Comparison of ENCODE assay signal across 21 cellular contexts in the genomic region with DNA sequence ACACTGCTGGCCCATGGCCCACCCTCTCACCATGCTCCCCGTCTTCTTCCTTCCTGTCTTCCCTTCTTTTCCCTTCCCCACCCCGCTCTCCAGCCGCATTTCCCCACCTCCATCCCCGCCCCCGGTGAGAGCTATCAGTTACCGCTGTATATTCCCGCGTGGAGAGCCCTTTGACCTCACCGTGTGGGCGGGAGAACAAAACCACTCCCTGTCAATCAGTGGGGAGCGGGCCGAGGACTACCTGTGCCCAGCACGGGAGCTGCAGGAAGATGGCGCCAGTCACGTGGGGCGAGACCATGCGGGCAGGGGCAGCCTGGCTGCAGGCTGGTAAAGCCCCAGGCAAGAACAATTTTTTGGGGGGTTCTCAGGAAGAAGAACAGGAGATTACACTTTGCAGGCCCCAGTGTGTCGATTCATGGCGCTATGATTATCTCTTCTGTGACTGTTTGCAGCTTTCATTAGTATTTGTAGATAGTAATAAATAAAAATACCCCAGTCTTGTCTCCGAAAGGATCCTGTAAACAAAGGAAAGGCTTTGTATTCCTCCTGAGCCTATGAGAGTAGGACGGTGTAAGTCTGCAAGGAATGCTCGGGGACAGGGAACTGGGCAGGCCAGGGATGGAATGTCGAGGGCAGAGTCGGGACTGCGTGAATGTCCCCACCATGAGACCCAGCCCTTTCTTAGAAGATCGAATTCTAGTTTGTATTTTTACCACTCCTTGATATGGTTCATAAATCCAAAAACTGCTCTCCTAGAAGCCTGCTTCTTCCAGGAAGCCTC. TPM values are rescaled to one million over a fixed set of nuclear protein-coding genes. Genes with fewer than 3 reads are reported as not detected.
DNase-seq lines count a peak whose midpoint lies in the region; ATAC-seq and TF ChIP-seq lines count a peak whose summit lies in the region.
"Had no signal": no experiment of that assay in that cellular context is flagged by ENCODE, and none has a peak within 500 bp of the region (broad histone marks: within the 10 kb centered on the region; RNA-seq: fewer than 3 reads in every experiment).

No MANE protein-coding gene starts in this region.

- no peak overlapping the region for H4K91ac ChIP-seq in neuronal stem cell (ENCODE audit: low read depth, low read length, poor library complexity)

- no peak overlapping the region for H2BK15ac ChIP-seq in neuronal stem cell (ENCODE audit: low read length)

- no peaks in the 10 kb centered on the region for H3K36me3 Mint-ChIP-seq in endodermal cell (ENCODE audit: low read depth)
- no peaks in the 10 kb centered on the region for H3K36me3 Mint-ChIP-seq in activated CD4-positive, alpha-beta memory T cell treated with anti-CD3 and anti-CD28 coated beads for 36 hours

- POLR2A ChIA-PET in HCT116 (lab: Charles Lee), result no interaction called here
- POLR2A ChIA-PET in activated CD4-positive, alpha-beta memory T cell treated with anti-CD3 and anti-CD28 coated beads for 36 hours (lab: Charles Lee), result no interaction called here

- ATAC-seq in HCT116 (peak; percentile 46; the same call in 1 of the 2 replicates), GM19467 (IDR thresholded peaks at IDR 0.05; ENCODE audit: unreplicated experiment) (no peak)

- no peak overlapping the region for H2BK120ac ChIP-seq in neuronal stem cell (ENCODE audit: low read depth, low read length)

- no peaks in the 10 kb centered on the region for H3K27me3 ChIP-seq in HCT116 (ENCODE audit: insufficient read depth, low read length)
- H3K27me3 ChIP-seq in endodermal cell (ENCODE audit: control insufficient read depth, insufficient read depth, low read length, poor library complexity, severe bottlenecking), result no peaks in the 10 kb centered on the region
- H3K27me3 ChIP-seq in neuronal stem cell (ENCODE audit: control insufficient read depth in 3 of 3, insufficient read depth in 3 of 3, low read depth in 1 of 3, low read length in 3 of 3), result no peaks in the 10 kb centered on the region

- RAD21 ChIA-PET in HCT116 (lab: Charles Lee; ENCODE audit: low non-redundant PET in 1 of 2, low total read pairs in 2 of 2, uncharacterized antibody in 2 of 2, unreplicated experiment in 2 of 2), result no interaction called here

- no peaks in the 10 kb centered on the region for H3K4me1 Mint-ChIP-seq in endodermal cell
- H3K4me1 Mint-ChIP-seq in activated CD4-positive, alpha-beta memory T cell treated with anti-CD3 and anti-CD28 coated beads for 36 hours (ENCODE audit: low read depth), result no peaks in the 10 kb centered on the region

- H3K9me3 Mint-ChIP-seq in endodermal cell, result no peaks in the 10 kb centered on the region
- no peaks in the 10 kb centered on the region for H3K9me3 Mint-ChIP-seq in activated CD4-positive, alpha-beta memory T cell treated with anti-CD3 and anti-CD28 coated beads for 36 hours
- H3K9me3 Mint-ChIP-seq: CD4-positive, alpha-beta T cell had no signal

- no peaks in the 10 kb centered on the region for H4K20me1 ChIP-seq in HCT116 (ENCODE audit: insufficient read depth)

- no peak for TF ChIP-seq POLR2A in HCT116 (IDR thresholded peaks at IDR 0.05; ENCODE audit: borderline replicate concordance, extremely low read depth, insufficient read depth, insufficient read length)

- H3K79me2 ChIP-seq in HCT116 (ENCODE audit: insufficient read depth, low read length), result no peaks in the 10 kb centered on the region

- H2BK5ac ChIP-seq in neuronal stem cell (ENCODE audit: low read length), result no peak overlapping the region

- BruUV-seq in HCT116 (replicated peaks; lab: Mats Ljungman, UMichigan), result no TSS peak

- no peak overlapping the region for H3K4me3 Mint-ChIP-seq in endodermal cell
- no peak overlapping the region for H3K4me3 Mint-ChIP-seq in activated CD4-positive, alpha-beta memory T cell treated with anti-CD3 and anti-CD28 coated beads for 36 hours
- H3K4me3 Mint-ChIP-seq: CD4-positive, alpha-beta T cell had no signal

- no peak overlapping the region for H2AK5ac ChIP-seq in neuronal stem cell (ENCODE audit: low read depth, low read length)

- no peak overlapping the region for H3K4ac ChIP-seq in neuronal stem cell (ENCODE audit: low read length)

- H3K4me1 ChIP-seq in HCT116 (ENCODE audit: control insufficient read depth in 1 of 2, insufficient read depth in 2 of 2, low read length in 2 of 2) (no peaks in the 10 kb centered on the region), endodermal cell (ENCODE audit: control insufficient read depth, insufficient read depth, low read length) (no peaks in the 10 kb centered on the region), neuronal stem cell (ENCODE audit: control insufficient read depth in 2 of 2, insufficient read depth in 1 of 2, low read depth in 1 of 2, low read length in 2 of 2) (no peaks in the 10 kb centered on the region)
- H3K4me1 ChIP-seq: A549, Caco-2 had no signal

- no peak overlapping the region for H3K18ac ChIP-seq in neuronal stem cell (ENCODE audit: low read length)

- intact Hi-C loops in HCT116 (cut with micrococcal nuclease), result no loop called here
- intact Hi-C loops in head of caudate nucleus (cut with DNase I), result no loop called here
- intact Hi-C loops in activated CD4-positive, alpha-beta memory T cell treated with anti-CD3 and anti-CD28 coated beads for 36 hours (cut with micrococcal nuclease), result no loop called here

- no peak overlapping the region for H3K4me3 ChIP-seq in HCT116 (replicated peaks in 1 of 2; ENCODE audit: low read depth in 1 of 2, low read length in 2 of 2)
- no peak overlapping the region for H3K4me3 ChIP-seq in endodermal cell (ENCODE audit: low read length)
- H3K4me3 ChIP-seq in neuronal stem cell (ENCODE audit: low read length in 2 of 2), result no peak overlapping the region
- H3K4me3 ChIP-seq: A549, SK-N-MC had no signal

- 87 to 93% methylated on average over 15 to 26 of the region's 26 CpGs for WGBS in endodermal cell (ENCODE audit: insufficient coverage in 1 of 2, insufficient read length in 1 of 2), 2 experiments
- no CpG with 5 or more reads among the region's 26 CpGs for WGBS in neuronal stem cell (ENCODE audit: extremely low coverage in 2 of 2, insufficient read length in 2 of 2, insufficient replicate concordance in 1 of 2), 2 donors

- H3K27ac Mint-ChIP-seq in endodermal cell, result no peak overlapping the region
- no peak overlapping the region for H3K27ac Mint-ChIP-seq in activated CD4-positive, alpha-beta memory T cell treated with anti-CD3 and anti-CD28 coated beads for 36 hours
- H3K27ac Mint-ChIP-seq: CD4-positive, alpha-beta T cell had no signal

- CTCF ChIA-PET in HCT116 (lab: Charles Lee), result interaction anchor here (0.6 kb wide), 1 partner anchor 12 kb away, joined by 3 read pairs; no protein-coding TSS in a partner anchor
- CTCF ChIA-PET in activated CD4-positive, alpha-beta memory T cell treated with anti-CD3 and anti-CD28 coated beads for 36 hours (lab: Charles Lee), result no interaction called here

- peaks cover 1% of the 10 kb centered on the region for H3K27me3 Mint-ChIP-seq in endodermal cell (ENCODE audit: insufficient read depth)
- no peaks in the 10 kb centered on the region for H3K27me3 Mint-ChIP-seq in activated CD4-positive, alpha-beta memory T cell treated with anti-CD3 and anti-CD28 coated beads for 36 hours

- no peak for TF ChIP-seq RAD21 in HCT116 (IDR thresholded peaks at IDR 0.05; ENCODE audit: low read depth)

- no peak overlapping the region for H3K4me2 ChIP-seq in HCT116 (ENCODE audit: low read length)
- H3K4me2 ChIP-seq in neuronal stem cell (ENCODE audit: insufficient read depth, low read length, poor library complexity, severe bottlenecking), result no peak overlapping the region
- H3K4me2 ChIP-seq: A549 had no signal

- peak overlapping the region; percentile 65 for H4K8ac ChIP-seq in neuronal stem cell (ENCODE audit: low read depth, low read length)

- DNase-seq in Daoy (ENCODE audit: low read depth), result peak; percentile 23
- no peak for DNase-seq in HCT116 (ENCODE audit: low read depth, low spot score)
- DNase-seq in endodermal cell, result peak; percentile 57
- DNase-seq in neuronal stem cell (ENCODE audit: low spot score), result no peak
- DNase-seq in head of caudate nucleus, result no peak
- no peak for DNase-seq in activated CD4-positive, alpha-beta memory T cell treated with anti-CD3 and anti-CD28 coated beads for 36 hours
- DNase-seq: Caco-2; CD4-positive, alpha-beta T cell; EL; NCI-H1105; NCI-H1694; NCI-H2081 treated with DMSO at 0.1 percent for 48 hours; NCI-H446 treated with DMSO at 0.1 percent for 48 hours; NCI-H69; NK-92 treated with Interleukin-12 subunit alpha and Interleukin-12 subunit beta, amount 100 ng/mL, for 24 hours; SHP77 had no signal

- H3K9me3 ChIP-seq in HCT116 (ENCODE audit: control insufficient read depth in 1 of 2, insufficient read depth in 1 of 2, low read depth in 1 of 2, low read length in 2 of 2) (no peaks in the 10 kb centered on the region), endodermal cell (ENCODE audit: control insufficient read depth, low read length) (no peaks in the 10 kb centered on the region), neuronal stem cell (replicated peaks in 1 of 2; ENCODE audit: control insufficient read depth in 2 of 2, insufficient read depth in 1 of 2, low read depth in 1 of 2, low read length in 2 of 2) (no peaks in the 10 kb centered on the region)
- H3K9me3 ChIP-seq: A549, Caco-2 had no signal

- no peak overlapping the region for H2AFZ ChIP-seq in HCT116 (ENCODE audit: low read depth, low read length, poor library complexity, severe bottlenecking)
- peak overlapping the region; percentile 64 for H2AFZ ChIP-seq in neuronal stem cell (ENCODE audit: low read length)

- H3K9me2 ChIP-seq in HCT116 (ENCODE audit: insufficient read depth), result no peaks in the 10 kb centered on the region

- H3K27ac ChIP-seq in HCT116 (ENCODE audit: low read depth, low read length) (no peak overlapping the region), endodermal cell (ENCODE audit: low read depth, low read length) (no peak overlapping the region), neuronal stem cell (replicated peaks; ENCODE audit: low read length) (no peak overlapping the region)
- H3K27ac ChIP-seq: A549, SK-N-MC had no signal

- H3K9ac ChIP-seq in HCT116 (ENCODE audit: low read length) (no peak overlapping the region), endodermal cell (ENCODE audit: extremely low read depth, low read length, poor library complexity, severe bottlenecking) (no peak overlapping the region), neuronal stem cell (ENCODE audit: low read depth, low read length, poor library complexity) (no peak overlapping the region)

- TF ChIP-seq CTCF in HCT116 (IDR thresholded peaks at IDR 0.05 in 2 of 3, conservative IDR thresholded peaks at IDR 0.05 in 1 of 3; ENCODE audit: borderline replicate concordance in 1 of 3, insufficient read depth in 1 of 3, low read depth in 2 of 3, low read length in 2 of 3) (no peak), endodermal cell (conservative IDR thresholded peaks at IDR 0.05) (no peak)

- no peak overlapping the region for H3K23ac ChIP-seq in neuronal stem cell (ENCODE audit: low read depth, low read length, poor library complexity)

- peak overlapping the region; percentile 73 for H2BK12ac ChIP-seq in neuronal stem cell (ENCODE audit: low read length)

- no peaks in the 10 kb centered on the region for H3K36me3 ChIP-seq in HCT116 (ENCODE audit: control insufficient read depth in 1 of 2, insufficient read depth in 2 of 2, low read length in 2 of 2)
- no peaks in the 10 kb centered on the region for H3K36me3 ChIP-seq in endodermal cell (ENCODE audit: control insufficient read depth, insufficient read depth, low read length)
- H3K36me3 ChIP-seq in neuronal stem cell (replicated peaks in 1 of 2; ENCODE audit: control insufficient read depth in 2 of 2, insufficient read depth in 2 of 2, low read length in 2 of 2), result no peaks in the 10 kb centered on the region

- H3K79me1 ChIP-seq in neuronal stem cell (ENCODE audit: low read depth, low read length), result no peaks in the 10 kb centered on the region

- H3K14ac ChIP-seq in neuronal stem cell (ENCODE audit: low read length), result no peak overlapping the region

RNA-seq across cellular contexts. Expression of gene DMRT1, which starts 14.8 kb away (rescaled TPM):
- 0.46 and 0.60 TPM in 2 replicates for total RNA-seq in Daoy (2014; rRNA removed; shearing (Covaris generic))
- 0.47 TPM for total RNA-seq in HCT116 (2021; ENCODE audit: unreplicated experiment)
- 0.40 and 0.47 TPM in 2 replicates for polyA plus RNA-seq in HCT116 (2012)
- total RNA-seq in endodermal cell, result not detected
- polyA plus RNA-seq in endodermal cell (2013, experiment 1 of 2), result not detected
- polyA plus RNA-seq in endodermal cell (2013, experiment 2 of 2), result not detected
- polyA plus RNA-seq in neuronal stem cell (2013, experiment 1 of 2), result 0.03 TPM
- not detected for polyA plus RNA-seq in neuronal stem cell (2013, experiment 2 of 2)
- total RNA-seq in activated CD4-positive, alpha-beta memory T cell treated with anti-CD3 and anti-CD28 coated beads for 36 hours, result not detected
- total RNA-seq: Caco-2; CD4-positive, alpha-beta T cell; RPMI7951 had no signal
- polyA plus RNA-seq: A549, BJ had no signal

Comparison
In these comparisons a context has a peak if more than half of its experiments do, and no peak if none do; other contexts are left out.
1. DNase-seq: peak in Daoy (single experiment) and endodermal cell (single experiment); none in HCT116 (single experiment), neuronal stem cell (single experiment), head of caudate nucleus (0 of 42) and activated CD4-positive, alpha-beta memory T cell treated with anti-CD3 and anti-CD28 coated beads for 36 hours (single experiment).